8 cellular contexts compared by ENCODE assay signal in the genomic region with DNA sequence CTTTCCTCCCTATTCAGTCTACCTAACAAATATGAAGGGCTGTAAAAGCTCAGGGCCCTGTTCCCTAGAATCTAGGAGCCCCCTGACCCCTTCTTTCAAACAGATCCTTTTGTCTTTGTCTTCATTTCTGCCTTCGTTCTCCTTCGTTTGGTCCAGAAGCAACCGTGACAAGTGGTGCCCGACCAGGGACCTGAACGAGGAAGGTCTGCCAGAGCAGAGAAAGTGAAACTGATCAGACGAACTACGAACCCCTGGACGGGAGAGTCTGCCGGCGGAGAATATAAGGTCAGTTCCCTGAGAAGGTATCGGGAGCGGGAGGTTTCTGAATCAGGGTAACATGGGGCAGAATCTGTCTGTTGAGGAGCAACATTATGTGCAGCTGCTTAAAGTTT. TPM values are rescaled to one million over a fixed set of nuclear protein-coding genes. Genes with fewer than 3 reads are reported as not detected.
DNase-seq lines count a peak whose midpoint lies in the region; ATAC-seq and TF ChIP-seq lines count a peak whose summit lies in the region.

No MANE protein-coding gene starts in this region.

- H3K4me3 Mint-ChIP-seq in activated naive CD8-positive, alpha-beta T cell, result peak overlapping the region; percentile 96

- no peak for ATAC-seq in heart left ventricle
- no peak for ATAC-seq in Right ventricle myocardium superior (ENCODE audit: poor library complexity)
- peak; percentile 52 for ATAC-seq in left colon

- H3K9me3 Mint-ChIP-seq in activated naive CD8-positive, alpha-beta T cell (ENCODE audit: low read depth), result no peaks in the 10 kb centered on the region

- 62 to 85% (median 77%) methylated on average over 12 of the region's 12 CpGs for WGBS in heart left ventricle, 4 donors
- 53 to 66% methylated on average over 12 of the region's 12 CpGs for WGBS in tibial nerve, 2 donors

- no peak for TF ChIP-seq POLR2A in heart left ventricle (IDR thresholded peaks at IDR 0.05)
- no peak for TF ChIP-seq POLR2A in tibial nerve (IDR thresholded peaks at IDR 0.05)

- H3K4me1 Mint-ChIP-seq in activated naive CD8-positive, alpha-beta T cell (ENCODE audit: low read depth), result peaks cover 47% of the 10 kb centered on the region

- H3K36me3 Mint-ChIP-seq in activated naive CD8-positive, alpha-beta T cell, result peaks cover 24% of the 10 kb centered on the region

- DNase-seq in heart left ventricle, result no peak
- DNase-seq in Right ventricle myocardium superior, result no peak
- peak in 1 of 2 donors; percentile 27 for DNase-seq in left colon
- no peak for DNase-seq in tibial nerve (ENCODE audit: low spot score in 2 of 2)
- no peak for DNase-seq in nucleus accumbens (lab: John Stamatoyannopoulos, UW)
- no peak for DNase-seq in HCEC 1CT
- no peak for DNase-seq in NCI-H748 treated with DMSO at 0.1 percent for 48 hours (lab: John Stamatoyannopoulos, UW)

- TF ChIP-seq CTCF in heart left ventricle (IDR thresholded peaks at IDR 0.05) (no peak), tibial nerve (IDR thresholded peaks at IDR 0.05) (no peak)

- H3K27ac ChIP-seq in heart left ventricle (peak overlapping the region in 11 of 12 donors; percentile 83 to 94 (median 89)), tibial nerve (peak overlapping the region; percentile 75 to 95 (median 90))

- intact Hi-C loops in heart left ventricle (cut with DNase I), result loop anchor here in 7 of 10 donors (2.0 to 5.0 kb wide), 4 partner anchors 27 to 124 kb away; a partner anchor contains a TSS
- intact Hi-C loops in Right ventricle myocardium superior (cut with DNase I), result loop anchor here (5.0 kb wide), 1 partner anchor 124 kb away; a partner anchor contains a TSS
- intact Hi-C loops in left colon (cut with DNase I, micrococcal nuclease), result no loop called here

- H3K4me3 ChIP-seq in heart left ventricle (peak overlapping the region; percentile 50 to 94 (median 82)), tibial nerve (peak overlapping the region; percentile 75 to 95 (median 80))

- H3K27me3 Mint-ChIP-seq in activated naive CD8-positive, alpha-beta T cell, result no peaks in the 10 kb centered on the region

- peaks cover 0 to 24% (median 13%) of the 10 kb centered on the region in 12 donors for H3K4me1 ChIP-seq in heart left ventricle
- H3K4me1 ChIP-seq in tibial nerve, result peaks cover 0 to 29% (median 14%) of the 10 kb centered on the region in 4 donors

- TF ChIP-seq EP300 in tibial nerve (IDR thresholded peaks at IDR 0.05), result no peak

- H3K27me3 ChIP-seq in heart left ventricle, result no peaks in the 10 kb centered on the region
- no peaks in the 10 kb centered on the region for H3K27me3 ChIP-seq in tibial nerve

- H3K9me3 ChIP-seq in heart left ventricle (no peaks in the 10 kb centered on the region), tibial nerve (peaks cover 0 to 7% (median 0%) of the 10 kb centered on the region in 4 donors)

- H3K27ac Mint-ChIP-seq in activated naive CD8-positive, alpha-beta T cell, result peak overlapping the region; percentile 98

- H3K36me3 ChIP-seq in heart left ventricle (peaks cover 0 to 50% (median 39%) of the 10 kb centered on the region in 9 donors), tibial nerve (peaks cover 0 to 61% (median 5%) of the 10 kb centered on the region in 3 donors)

RNA-seq across cellular contexts. Expression of a gene that starts 0.8 kb away (rescaled TPM):
- total RNA-seq in heart left ventricle (10 to 100 TPM; 12.8 to 39.2 (median 20.3) TPM), Right ventricle myocardium superior (20.0 TPM), left colon (10 to 100 TPM; 24.3 to 26.9 TPM), tibial nerve (10 to 100 TPM; 30.0 to 59.2 (median 45.9) TPM)
- polyA plus RNA-seq in heart left ventricle, result 10 to 100 TPM; 24.6 to 61.1 TPM

RNA-seq across cellular contexts. Expression of a gene that starts 20.9 kb away (rescaled TPM):
- total RNA-seq in heart left ventricle (1 to 10 TPM; 1.1 to 3.1 (median 2.0) TPM), Right ventricle myocardium superior (1.7 TPM), left colon (1 to 10 TPM; 2.6 to 2.8 TPM), tibial nerve (1 to 10 TPM; 2.2 to 4.8 (median 4.2) TPM)
- 1 to 10 TPM in 1 of 2 donors, under 1 TPM in 1; 0.65 to 1.5 TPM for polyA plus RNA-seq in heart left ventricle

RNA-seq across cellular contexts. Expression of a gene that starts 27.2 kb away (rescaled TPM):
- total RNA-seq in heart left ventricle (1 to 10 TPM; 4.0 to 7.8 (median 5.5) TPM), Right ventricle myocardium superior (4.6 TPM), left colon (1 to 10 TPM; 3.5 to 4.1 TPM), tibial nerve (10 to 100 TPM in 1 of 4 donors, 1 to 10 TPM in 3; 8.0 to 11.2 (median 8.6) TPM)
- polyA plus RNA-seq in heart left ventricle, result 1 to 10 TPM; 2.6 to 3.3 TPM

RNA-seq across cellular contexts. Expression of a gene that starts 47.4 kb away (rescaled TPM):
- 1 to 10 TPM in 7 of 9 donors, under 1 TPM in 2; 0.23 to 6.6 (median 3.0) TPM for total RNA-seq in heart left ventricle
- polyA plus RNA-seq in heart left ventricle, result 1 to 10 TPM; 4.4 to 4.6 TPM
- 4.1 TPM for total RNA-seq in Right ventricle myocardium superior
- 1 to 10 TPM; 2.1 to 2.5 TPM for total RNA-seq in left colon
- 100 to 1,000 TPM in 1 of 4 donors, 10 to 100 TPM in 3; 86.1 to 165 (median 97.6) TPM for total RNA-seq in tibial nerve

RNA-seq across cellular contexts. Expression of a gene that starts 56.6 kb away (rescaled TPM):
- total RNA-seq in heart left ventricle (1 to 10 TPM in 1 of 9 donors, under 1 TPM in 8; 0.18 to 1.1 (median 0.46) TPM), Right ventricle myocardium superior (0.30 TPM), left colon (1 to 10 TPM in 1 of 2 donors, under 1 TPM in 1; 0.73 to 1.6 TPM), tibial nerve (1 to 10 TPM; 2.9 to 6.5 (median 3.9) TPM)
- under 1 TPM; 0.08 to 0.28 TPM for polyA plus RNA-seq in heart left ventricle

Comparison
In these comparisons a context has a peak if more than half of its experiments do, and no peak if none do; other contexts are left out.
1. intact Hi-C loops: an anchor here in heart left ventricle (2.0 to 5.0 kb wide) and Right ventricle myocardium superior (5.0 kb wide); none called in left colon.